14 cellular contexts compared by ENCODE assay signal in the genomic region with DNA sequence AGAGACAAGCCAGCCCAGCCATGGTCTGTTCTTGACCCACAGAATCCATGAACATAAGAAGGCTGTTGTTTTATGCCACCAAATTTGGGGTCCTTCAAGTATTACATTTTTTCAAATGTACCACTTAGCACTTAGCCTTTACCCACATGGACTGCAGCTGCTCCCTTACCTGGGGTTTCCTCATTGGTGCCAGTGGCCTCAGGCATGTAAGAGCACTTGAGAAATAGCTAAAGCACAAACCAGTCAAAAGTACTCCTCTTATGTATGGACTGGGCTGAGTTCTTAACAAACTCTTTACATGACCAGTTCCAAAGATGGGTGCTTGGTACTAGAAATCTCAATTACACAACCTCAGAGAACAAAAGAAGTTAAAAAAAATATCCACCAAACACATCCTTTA.
A peak's percentile ranks its signal among the peaks of the same experiment; 100 is the strongest.
DNase-seq lines count a peak whose midpoint lies in the region; ATAC-seq, FAIRE-seq and TF ChIP-seq lines count a peak whose summit lies in the region.
"Had no signal": no experiment of that assay in that cellular context is flagged by ENCODE, and none has a peak within 500 bp of the region (broad histone marks: within the 10 kb centered on the region; RNA-seq: fewer than 3 reads in every experiment).

No MANE protein-coding gene starts in this region.

- H3K4me3 ChIP-seq in GM23248 (no peak overlapping the region), bronchial epithelial cell (ENCODE audit: low read depth, low read length) (no peak overlapping the region), lower lobe of right lung (no peak overlapping the region), upper lobe of left lung (no peak overlapping the region)
- H3K4me3 ChIP-seq: BLaER1 treated with 17β-estradiol and CSF1 and Interleukin-3, amounts not matched to agents 10 nM and 100 nM; Peyer's patch had no signal

- no peaks in the 10 kb centered on the region for H3K27me3 ChIP-seq in GM23248 (replicated peaks; ENCODE audit: insufficient read depth)
- no peaks in the 10 kb centered on the region for H3K27me3 ChIP-seq in bronchial epithelial cell (ENCODE audit: control insufficient read depth, insufficient read depth, low read length)
- H3K27me3 ChIP-seq in lower lobe of right lung (ENCODE audit: low read depth), result no peaks in the 10 kb centered on the region
- H3K27me3 ChIP-seq in upper lobe of left lung, result no peaks in the 10 kb centered on the region
- H3K27me3 ChIP-seq: Peyer's patch had no signal

- ATAC-seq in lower lobe of right lung (peak; percentile 56 to 85), upper lobe of left lung (ENCODE audit: low FRiP score in 2 of 2) (peak in 1 of 2 donors; percentile 68)

- no peak for FAIRE-seq in bronchial epithelial cell (lab: Jason Lieb, UNC)

- H3K4me2 ChIP-seq in GM23248 (ENCODE audit: unreplicated experiment), result no peak overlapping the region
- H3K4me2 ChIP-seq: BLaER1 treated with 17β-estradiol and CSF1 and Interleukin-3, amounts not matched to agents 10 nM and 100 nM had no signal

- H3K4me1 ChIP-seq in GM23248 (ENCODE audit: insufficient read depth) (peaks cover 31% of the 10 kb centered on the region), lower lobe of right lung (peaks cover 11% of the 10 kb centered on the region), upper lobe of left lung (peaks cover 0 to 14% (median 0%) of the 10 kb centered on the region in 4 donors)
- H3K4me1 ChIP-seq: Peyer's patch had no signal

- H3K9me3 ChIP-seq in GM23248 (ENCODE audit: low read depth) (no peaks in the 10 kb centered on the region), lower lobe of right lung (no peaks in the 10 kb centered on the region), upper lobe of left lung (peaks cover 0 to 7% (median 0%) of the 10 kb centered on the region in 4 donors)
- H3K9me3 ChIP-seq: Peyer's patch had no signal

- intact Hi-C loops in lower lobe of right lung (cut with DNase I), result no loop called here

- H3K79me2 ChIP-seq in GM23248 (ENCODE audit: insufficient read depth), result peaks cover 15% of the 10 kb centered on the region

- in situ Hi-C loops in GM23248 (cut with MboI), result loop anchor here (25.0 kb wide), 1 partner anchor 294 kb away; a partner anchor contains a TSS

- no peak for TF ChIP-seq EP300 in upper lobe of left lung (IDR thresholded peaks at IDR 0.05)

- TF ChIP-seq CTCF in bronchial epithelial cell (IDR thresholded peaks at IDR 0.05; ENCODE audit: insufficient read depth, low read length, severe bottlenecking) (no peak), lower lobe of right lung (IDR thresholded peaks at IDR 0.05) (no peak), upper lobe of left lung (IDR thresholded peaks at IDR 0.05) (no peak)

- 0 out of 2 replicates have a peak, but pooled peaks cover 7% of the 10 kb centered on the region for H3F3A ChIP-seq in GM23248 (ENCODE audit: insufficient read depth)

- peak overlapping the region; percentile 14; the same call in 1 of the 2 replicates for H3K9ac ChIP-seq in GM23248

- DNase-seq in GM23248 (no peak), bronchial epithelial cell (ENCODE audit: low read depth) (peak; percentile 33), lower lobe of right lung (no peak), upper lobe of left lung (peak in 1 of 2 donors; percentile 43), KG1 (lab: John Stamatoyannopoulos, UW) (no peak), SK-N-DZ (ENCODE audit: low spot score) (no peak), SW480 (ENCODE audit: low spot score) (no peak)
- DNase-seq: H9, NCI-H1092, NCI-H1436 treated with DMSO at 0.1 percent for 48 hours, NCI-H1930, NCI-H226 had no signal

- H3K36me3 ChIP-seq in GM23248 (ENCODE audit: low read depth) (no peaks in the 10 kb centered on the region; the same call in 1 of the 2 replicates), bronchial epithelial cell (ENCODE audit: control insufficient read depth, insufficient read depth, low read length) (no peaks in the 10 kb centered on the region), lower lobe of right lung (peaks cover 25% of the 10 kb centered on the region), upper lobe of left lung (peaks cover 0 to 6% (median under 1%) of the 10 kb centered on the region in 4 donors)

- H3K9me2 ChIP-seq in GM23248 (ENCODE audit: insufficient read depth), result no peaks in the 10 kb centered on the region

- no peak overlapping the region for H2AFZ ChIP-seq in GM23248

- H4K20me1 ChIP-seq in GM23248 (ENCODE audit: insufficient read depth), result no peaks in the 10 kb centered on the region

- TF ChIP-seq POLR2A in upper lobe of left lung (IDR thresholded peaks at IDR 0.05), result no peak

- H3K27ac ChIP-seq in GM23248, result 0 out of 2 replicates have a peak overlapping the region, but pooled peaks have one; percentile 12
- H3K27ac ChIP-seq in lower lobe of right lung, result peak overlapping the region; percentile 6
- peak overlapping the region in 3 of 4 donors; percentile 27 to 56 (median 35) for H3K27ac ChIP-seq in upper lobe of left lung
- H3K27ac ChIP-seq: BLaER1 treated with 17β-estradiol and CSF1 and Interleukin-3, amounts not matched to agents 10 nM and 100 nM; Peyer's patch had no signal
